ENCODE assay signal across 34 cellular contexts in genomic region chr20:34439168-34439567, GRCh38.
"Had no signal": no experiment of that assay in that cellular context is flagged by ENCODE, and none has a peak within 500 bp of the region (broad histone marks: within the 10 kb centered on the region; RNA-seq: fewer than 3 reads in every experiment).

No MANE protein-coding gene starts in this region.

- H3K4me3 Mint-ChIP-seq: activated B cell treated with CpG ODN at 0.5 μM for 24 hours; activated CD4-positive, alpha-beta memory T cell treated with anti-CD3 and anti-CD28 coated beads for 36 hours; activated CD4-positive, alpha-beta T cell treated with anti-CD3 and anti-CD28 coated beads, Interleukin-2, amount 10 ng/mL, durations not matched to agents 24 days and 14 days; activated CD8-positive, alpha-beta T cell treated with anti-CD3 and anti-CD28 coated beads for 36 hours; activated naive CD4-positive, alpha-beta T cell treated with anti-CD3 and anti-CD28 coated beads for 36 hours; activated naive CD8-positive, alpha-beta T cell treated with anti-CD3 and anti-CD28 coated beads for 36 hours; activated T-cell treated with anti-CD3 and anti-CD28 coated beads, Interleukin-2, amount 50 U/mL, for 4 hours; activated T-helper 1 cell treated with anti-CD3 and anti-CD28 coated beads, Interleukin-12 subunit alpha, Interleukin-12 subunit beta, Interleukin-2, Interleukin-4 antibody, amounts not matched to agents 30 ng/mL and 10 ng/mL and 1 ng/mL, durations not matched to agents 14 hours and 24 hours and 36 hours; activated T-helper 17 cell treated with anti-CD3 and anti-CD28 coated beads, Interleukin-2, amount 50 U/mL, for 72 hours; central memory CD8-positive, alpha-beta T cell; T-helper 1 cell treated with Interleukin-12 subunit alpha and Interleukin-12 subunit beta and Interleukin-4 antibody, amounts not matched to agents 30 μg/mL and 1 μg/mL, for 36 hours; T-helper 2 cell treated with Interferon-gamma antibody and Interleukin-4, amounts not matched to agents 5 μg/mL and 100 μg/mL, for 36 hours had no signal

- H3K36me3 Mint-ChIP-seq: activated naive CD4-positive, alpha-beta T cell treated with anti-CD3 and anti-CD28 coated beads, Interleukin-2, amount 50 U/mL, for 72 hours had no signal

- DNase-seq: activated B cell treated with CpG ODN at 0.5 μM for 24 hours; activated CD4-positive, alpha-beta memory T cell treated with anti-CD3 and anti-CD28 coated beads for 36 hours; activated CD4-positive, alpha-beta T cell treated with anti-CD3 and anti-CD28 coated beads for 4 hours; activated CD4-positive, alpha-beta T cell treated with anti-CD3 and anti-CD28 coated beads, Interleukin-2, amount 10 ng/mL, durations not matched to agents 24 days and 14 days; activated CD4-positive, alpha-beta T cell treated with anti-CD3 and anti-CD28 coated beads, Interleukin-2, amount 50 U/mL, for 1 hour; activated CD4-positive, alpha-beta T cell treated with anti-CD3 and anti-CD28 coated beads, Interleukin-2, amount 50 U/mL, for 4 hours; activated CD4-positive, CD25-positive, alpha-beta regulatory T cell treated with anti-CD3 and anti-CD28 coated beads, Interleukin-2, amount 50 U/mL, for 72 hours; activated CD8-positive, alpha-beta memory T cell treated with anti-CD3 and anti-CD28 coated beads, Interleukin-2, amount 50 U/mL, for 4 hours; activated CD8-positive, alpha-beta T cell treated with anti-CD3 and anti-CD28 coated beads for 36 hours; activated effector memory CD4-positive, alpha-beta T cell treated with anti-CD3 and anti-CD28 coated beads, Interleukin-2, amount 50 U/mL, for 16 hours; activated gamma-delta T cell treated with Interleukin-2 at 50 U/mL for 16 hours; activated naive CD4-positive, alpha-beta T cell; activated naive CD4-positive, alpha-beta T cell treated with anti-CD3 and anti-CD28 coated beads for 36 hours; activated naive CD4-positive, alpha-beta T cell treated with anti-CD3 and anti-CD28 coated beads, Interleukin-2, amount 50 U/mL, for 16 hours; activated naive CD8-positive, alpha-beta T cell treated with anti-CD3 and anti-CD28 coated beads for 36 hours; activated T-cell treated with anti-CD3 and anti-CD28 coated beads for 4 hours; activated T-cell treated with anti-CD3 and anti-CD28 coated beads, Interleukin-2, amount 50 U/mL, for 1 hour; activated T-cell treated with anti-CD3 and anti-CD28 coated beads, Interleukin-2, amount 50 U/mL, for 4 hours; adrenal gland; amniotic stem cell; aorta; body of pancreas; brain microvascular endothelial cell; caudate nucleus; cerebellar nuclear complex; T-helper 1 cell; T-helper 2 cell; T-helper 9 cell had no signal

- ATAC-seq: activated CD8-positive, alpha-beta T cell treated with anti-CD3 and anti-CD28 coated beads for 36 hours; activated naive CD4-positive, alpha-beta T cell treated with anti-CD3 and anti-CD28 coated beads, Interleukin-2, amount 50 U/mL, for 72 hours; activated T-cell treated with anti-CD3 and anti-CD28 coated beads, Interleukin-2, amount 50 U/mL, for 4 hours; activated T-helper 17 cell treated with anti-CD3 and anti-CD28 coated beads, Interleukin-2, amount 50 U/mL, for 72 hours; body of pancreas had no signal

- H3K9me3 Mint-ChIP-seq: activated B cell treated with CpG ODN at 0.5 μM for 24 hours; activated CD4-positive, alpha-beta memory T cell treated with anti-CD3 and anti-CD28 coated beads for 36 hours; activated CD4-positive, alpha-beta T cell treated with anti-CD3 and anti-CD28 coated beads, Interleukin-2, amount 10 ng/mL, durations not matched to agents 24 days and 14 days; activated CD8-positive, alpha-beta T cell treated with anti-CD3 and anti-CD28 coated beads for 36 hours; activated naive CD4-positive, alpha-beta T cell treated with anti-CD3 and anti-CD28 coated beads for 36 hours; activated naive CD4-positive, alpha-beta T cell treated with anti-CD3 and anti-CD28 coated beads, Interleukin-2, amount 50 U/mL, for 72 hours; activated naive CD8-positive, alpha-beta T cell treated with anti-CD3 and anti-CD28 coated beads for 36 hours; activated T-cell treated with anti-CD3 and anti-CD28 coated beads, Interleukin-2, amount 50 U/mL, for 4 hours; activated T-helper 1 cell treated with anti-CD3 and anti-CD28 coated beads, Interleukin-12 subunit alpha, Interleukin-12 subunit beta, Interleukin-2, Interleukin-4 antibody, amounts not matched to agents 30 ng/mL and 10 ng/mL and 1 ng/mL, durations not matched to agents 14 hours and 24 hours and 36 hours; activated T-helper 17 cell treated with anti-CD3 and anti-CD28 coated beads, Interleukin-2, amount 50 U/mL, for 72 hours; central memory CD8-positive, alpha-beta T cell; T-helper 1 cell treated with Interleukin-12 subunit alpha and Interleukin-12 subunit beta and Interleukin-4 antibody, amounts not matched to agents 30 μg/mL and 1 μg/mL, for 36 hours; T-helper 2 cell treated with Interferon-gamma antibody and Interleukin-4, amounts not matched to agents 5 μg/mL and 100 μg/mL, for 36 hours had no signal

- H3K27ac Mint-ChIP-seq: activated B cell treated with CpG ODN at 0.5 μM for 24 hours; activated CD4-positive, alpha-beta memory T cell treated with anti-CD3 and anti-CD28 coated beads for 36 hours; activated CD8-positive, alpha-beta T cell treated with anti-CD3 and anti-CD28 coated beads for 36 hours; activated naive CD4-positive, alpha-beta T cell treated with anti-CD3 and anti-CD28 coated beads for 36 hours; activated naive CD8-positive, alpha-beta T cell treated with anti-CD3 and anti-CD28 coated beads for 36 hours; activated T-helper 1 cell treated with anti-CD3 and anti-CD28 coated beads, Interleukin-12 subunit alpha, Interleukin-12 subunit beta, Interleukin-2, Interleukin-4 antibody, amounts not matched to agents 30 ng/mL and 10 ng/mL and 1 ng/mL, durations not matched to agents 14 hours and 24 hours and 36 hours; T-helper 1 cell treated with Interleukin-12 subunit alpha and Interleukin-12 subunit beta and Interleukin-4 antibody, amounts not matched to agents 30 μg/mL and 1 μg/mL, for 36 hours; T-helper 2 cell treated with Interferon-gamma antibody and Interleukin-4, amounts not matched to agents 5 μg/mL and 100 μg/mL, for 36 hours had no signal

- H3K27me3 Mint-ChIP-seq: activated B cell treated with CpG ODN at 0.5 μM for 24 hours; activated CD4-positive, alpha-beta memory T cell treated with anti-CD3 and anti-CD28 coated beads for 36 hours; activated CD4-positive, alpha-beta T cell treated with anti-CD3 and anti-CD28 coated beads, Interleukin-2, amount 10 ng/mL, durations not matched to agents 24 days and 14 days; activated CD8-positive, alpha-beta T cell treated with anti-CD3 and anti-CD28 coated beads for 36 hours; activated naive CD8-positive, alpha-beta T cell treated with anti-CD3 and anti-CD28 coated beads for 36 hours; activated T-helper 17 cell treated with anti-CD3 and anti-CD28 coated beads, Interleukin-2, amount 50 U/mL, for 72 hours; central memory CD8-positive, alpha-beta T cell had no signal
